In genomic region chr9:124510650-124511425, GRCh38 we compare ENCODE assay signal across 1 cellular context.
A peak's percentile ranks its signal among the peaks of the same experiment; 100 is the strongest.
TF ChIP-seq lines count a peak whose summit lies in the region.

No MANE protein-coding gene starts in this region.

TF ChIP-seq in HepG2, 621 proteins besides CTCF, POLR2A, EP300 and RAD21 (continued from another document and continues in another):
- TF ChIP-seq ZNF687 (CRISPR knock-in tag; IDR thresholded peaks at IDR 0.05) (peak; percentile 71), ZXDC (CRISPR knock-in tag; IDR thresholded peaks at IDR 0.05) (no peak), NONO (IDR thresholded peaks at IDR 0.05) (no peak), NONO (CRISPR knock-in tag; conservative IDR thresholded peaks at IDR 0.05) (peak; percentile 49; the same call in 1 of the 2 replicates), RORA (CRISPR knock-in tag; IDR thresholded peaks at IDR 0.05) (no peak), ATF7 (IDR thresholded peaks at IDR 0.05) (peak; percentile 18; the same call in 1 of the 2 replicates), ATF7 (CRISPR knock-in tag; IDR thresholded peaks at IDR 0.05) (no peak), ZNF776 (CRISPR knock-in tag; IDR thresholded peaks at IDR 0.05) (no peak), ZHX1 (CRISPR knock-in tag; IDR thresholded peaks at IDR 0.05; ENCODE audit: low read depth) (peak; percentile 68; the same call in 1 of the 2 replicates), ARNTL (CRISPR knock-in tag; IDR thresholded peaks at IDR 0.05) (no peak), ZNF138 (CRISPR knock-in tag; IDR thresholded peaks at IDR 0.05; ENCODE audit: low read depth) (no peak), HMGXB3 (CRISPR knock-in tag; IDR thresholded peaks at IDR 0.05; ENCODE audit: borderline replicate concordance) (0 out of 2 replicates have a peak, but pooled peaks have one; percentile 13), ATF2 (CRISPR knock-in tag; IDR thresholded peaks at IDR 0.05) (0 out of 2 replicates have a peak, but pooled peaks have one; percentile 10), ARID4A (CRISPR knock-in tag; IDR thresholded peaks at IDR 0.05; ENCODE audit: borderline replicate concordance) (peak; percentile 64; the same call in 1 of the 2 replicates), FOXJ3 (CRISPR knock-in tag; IDR thresholded peaks at IDR 0.05; ENCODE audit: borderline replicate concordance) (peak; percentile 61; the same call in 1 of the 2 replicates), DRAP1 (CRISPR knock-in tag; IDR thresholded peaks at IDR 0.05) (peak; percentile 30; the same call in 1 of the 2 replicates), NFKBIZ (CRISPR knock-in tag; IDR thresholded peaks at IDR 0.05) (0 out of 2 replicates have a peak, but pooled peaks have one; percentile 48), MAFF (IDR thresholded peaks at IDR 0.05; ENCODE audit: low read depth, low read length) (peak; percentile 65), ZNF263 (CRISPR knock-in tag; IDR thresholded peaks at IDR 0.05) (peak; percentile 52; the same call in 1 of the 2 replicates), BCL6 (CRISPR knock-in tag; IDR thresholded peaks at IDR 0.05) (peak; percentile 39; the same call in 1 of the 2 replicates), SALL1 (CRISPR knock-in tag; IDR thresholded peaks at IDR 0.05) (peak; percentile 79), ZMYM3 (CRISPR knock-in tag; IDR thresholded peaks at IDR 0.05) (peak; percentile 98), HNF1A (IDR thresholded peaks at IDR 0.05; ENCODE audit: low read depth) (no peak), HNF1A (CRISPR knock-in tag; IDR thresholded peaks at IDR 0.05; ENCODE audit: borderline replicate concordance) (peak; percentile 34; the same call in 1 of the 2 replicates), CHD2 (IDR thresholded peaks at IDR 0.05; ENCODE audit: low read depth, low read length) (no peak), HMG20B (CRISPR knock-in tag; conservative IDR thresholded peaks at IDR 0.05) (no peak), PHF5A (CRISPR knock-in tag; IDR thresholded peaks at IDR 0.05; ENCODE audit: low read depth, unreplicated experiment) (peak; percentile 26), RXRA (CRISPR knock-in tag; IDR thresholded peaks at IDR 0.05) (peak; percentile 95), RXRB (CRISPR knock-in tag; IDR thresholded peaks at IDR 0.05; ENCODE audit: borderline replicate concordance) (peak; percentile 97)
